8 cellular contexts compared by ENCODE assay signal in genomic region chr12:76084277-76085158, GRCh38. TPM values are rescaled to one million over a fixed set of nuclear protein-coding genes. Genes with fewer than 3 reads are reported as not detected.
DNase-seq lines count a peak whose midpoint lies in the region; ATAC-seq and FAIRE-seq lines count a peak whose summit lies in the region.

Gene NAP1L1, minus strand, starts transcription at chr12:76084685. Its CDS starts 10,466 bp downstream, at chr12:76074219.

- no peaks in the 10 kb centered on the region for H3K27me3 ChIP-seq in endocrine pancreas (ENCODE audit: control insufficient read depth, insufficient read depth, low read length)

- H3K9me3 ChIP-seq in endocrine pancreas (ENCODE audit: control insufficient read depth, low read length), result no peaks in the 10 kb centered on the region

- no peak for FAIRE-seq in HTR-8/SVneo (lab: Jason Lieb, UNC)

- ATAC-seq in GM21367 (IDR thresholded peaks at IDR 0.05; ENCODE audit: unreplicated experiment), result peak; percentile 94
- peak; percentile 78 for ATAC-seq in activated CD8-positive, alpha-beta memory T cell treated with anti-CD3 and anti-CD28 coated beads, Interleukin-2, amount 10 ng/mL, durations not matched to agents 7 days and 5 days

- peak within 1 kb of the TSS; percentile 99 for H3K27ac Mint-ChIP-seq in activated CD8-positive, alpha-beta memory T cell treated with anti-CD3 and anti-CD28 coated beads, Interleukin-2, amount 10 ng/mL, durations not matched to agents 7 days and 5 days

- CTCF ChIA-PET in activated CD8-positive, alpha-beta memory T cell treated with anti-CD3 and anti-CD28 coated beads, Interleukin-2, amount 10 ng/mL, durations not matched to agents 7 days and 5 days (lab: Charles Lee), result interaction anchor here (0.8 to 2.8 kb wide), 4 partner anchors 15 to 600 kb away, joined by 3 to 10 read pairs (median 5); partner anchors contain the start of gene BBS10

- H3K4me1 ChIP-seq in endocrine pancreas (ENCODE audit: control insufficient read depth, insufficient read depth, low read length), result peaks cover 11% of the 10 kb centered on the region

- peak within 1 kb of the TSS; percentile 91 for H3K4me3 ChIP-seq in endocrine pancreas (ENCODE audit: control insufficient read depth, insufficient read depth, low read length)

- H3K9me3 Mint-ChIP-seq in activated CD8-positive, alpha-beta memory T cell treated with anti-CD3 and anti-CD28 coated beads, Interleukin-2, amount 10 ng/mL, durations not matched to agents 7 days and 5 days (ENCODE audit: low read depth), result no peaks in the 10 kb centered on the region

- no peaks in the 10 kb centered on the region for H3K36me3 ChIP-seq in endocrine pancreas (ENCODE audit: control insufficient read depth, insufficient read depth, low read length)

- peak within 1 kb of the TSS; percentile 96 for H3K4me3 Mint-ChIP-seq in activated CD8-positive, alpha-beta memory T cell treated with anti-CD3 and anti-CD28 coated beads, Interleukin-2, amount 10 ng/mL, durations not matched to agents 7 days and 5 days

- H3K9ac ChIP-seq in endocrine pancreas (ENCODE audit: control insufficient read depth, insufficient read depth, low read length), result peak within 1 kb of the TSS; percentile 100

- peaks cover 45% of the 10 kb centered on the region for H3K4me1 Mint-ChIP-seq in activated CD8-positive, alpha-beta memory T cell treated with anti-CD3 and anti-CD28 coated beads, Interleukin-2, amount 10 ng/mL, durations not matched to agents 7 days and 5 days

- DNase-seq in COLO829 (ENCODE audit: low spot score), result peak; percentile 98
- peak; percentile 92 for DNase-seq in HTR-8/SVneo (ENCODE audit: insufficient read length, low spot score)
- DNase-seq in NOMO-1 treated with dmso at 0.1 percent for 144 hours (lab: John Stamatoyannopoulos, UW; ENCODE audit: unreplicated experiment), result peak; percentile 95
- peak; percentile 99 for DNase-seq in activated CD8-positive, alpha-beta memory T cell treated with anti-CD3 and anti-CD28 coated beads, Interleukin-2, amount 10 ng/mL, durations not matched to agents 7 days and 5 days
- DNase-seq in mesenteric fat pad (ENCODE audit: low spot score), result peak; percentile 98
- DNase-seq in stimulated activated CD8-positive, alpha-beta memory T cell treated with anti-CD3 and anti-CD28 coated beads, Interleukin-15, amount 100 ng/mL, for 24 hours (ENCODE audit: low read depth), result peak; percentile 89

- no peaks in the 10 kb centered on the region for H3K27me3 Mint-ChIP-seq in activated CD8-positive, alpha-beta memory T cell treated with anti-CD3 and anti-CD28 coated beads, Interleukin-2, amount 10 ng/mL, durations not matched to agents 7 days and 5 days

- H3K36me3 Mint-ChIP-seq in activated CD8-positive, alpha-beta memory T cell treated with anti-CD3 and anti-CD28 coated beads, Interleukin-2, amount 10 ng/mL, durations not matched to agents 7 days and 5 days, result peaks cover 23% of the 10 kb centered on the region

RNA-seq across cellular contexts. Expression of gene NAP1L1, which starts in this region (rescaled TPM):
- 100 to 1,000 TPM; 434 to 655 TPM for total RNA-seq in activated CD8-positive, alpha-beta memory T cell treated with anti-CD3 and anti-CD28 coated beads, Interleukin-2, amount 10 ng/mL, durations not matched to agents 7 days and 5 days
- 435 TPM for total RNA-seq in mesenteric fat pad

Comparison
In these comparisons a context has a peak if more than half of its experiments do, and no peak if none do; other contexts are left out.
1. Peak in every context shown above with its lines: DNase-seq, ATAC-seq and H3K4me3 ChIP-seq.